ENCODE assay signal across 8 cellular contexts in the genomic region with DNA sequence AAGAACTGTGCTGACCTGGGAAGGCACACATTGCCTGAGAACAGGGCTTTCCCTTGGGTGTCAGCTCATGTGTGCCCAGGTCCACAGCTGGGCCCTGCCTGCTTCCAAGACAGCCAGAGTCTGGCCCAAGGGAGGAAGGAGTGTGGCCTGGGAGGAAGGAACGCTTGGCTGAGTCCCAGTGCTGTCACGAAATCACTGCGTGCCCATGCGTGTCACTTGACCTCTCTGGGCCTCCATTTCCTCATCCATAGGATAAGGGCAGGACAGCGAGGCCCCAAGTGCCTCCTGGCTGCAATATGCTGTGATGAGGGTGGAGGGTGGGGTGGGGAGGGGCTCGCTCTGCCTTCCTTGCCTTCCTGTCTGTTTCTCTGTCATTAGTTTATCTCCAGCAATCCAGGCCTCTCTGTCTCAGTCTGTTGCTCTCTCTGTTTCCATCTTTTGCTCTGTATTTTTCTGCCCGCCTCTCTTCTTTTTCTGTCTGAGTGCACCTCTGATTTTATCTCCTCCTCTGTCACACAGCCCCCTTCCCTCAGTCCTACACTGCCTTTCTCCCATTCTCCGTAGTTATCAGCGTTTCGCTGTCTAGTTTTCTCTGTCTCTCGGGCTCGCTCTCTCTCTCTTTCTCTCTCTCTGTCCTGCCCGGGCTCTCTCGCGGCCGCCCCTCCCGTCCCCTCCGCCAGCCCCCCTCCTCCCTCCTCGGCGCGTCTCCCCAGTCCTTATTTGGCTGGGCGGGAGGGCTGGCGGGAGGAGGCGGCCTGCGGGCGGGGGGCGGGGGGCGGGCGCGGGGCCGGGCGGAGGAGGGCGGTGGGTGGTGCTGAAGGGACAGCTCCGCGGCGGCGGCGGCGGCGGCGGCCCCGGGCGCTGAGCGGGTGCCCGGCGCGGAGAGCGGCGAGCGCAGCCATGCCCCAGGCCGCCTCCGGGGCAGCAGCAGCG. TPM values are rescaled to one million over a fixed set of nuclear protein-coding genes. Genes with fewer than 3 reads are reported as not detected.
DNase-seq lines count a peak whose midpoint lies in the region; ATAC-seq lines count a peak whose summit lies in the region.

Gene KCNK3, plus strand, starts transcription at position 842 of the 933 bp plus-strand sequence. CDS start 154 bp downstream, outside the sequence.

- peaks cover 0 to 8% of the 10 kb centered on the region in 2 donors for H3K4me1 ChIP-seq in esophagus (ENCODE audit: control insufficient read depth in 2 of 2, insufficient read depth in 2 of 2, low read length in 1 of 2)

- peaks cover 5 to 12% of the 10 kb centered on the region in 2 donors for H3K27me3 ChIP-seq in esophagus (ENCODE audit: control insufficient read depth in 1 of 2, insufficient read depth in 2 of 2, low read length in 2 of 2)

- no peaks in the 10 kb centered on the region for H3K9me3 ChIP-seq in esophagus (ENCODE audit: control insufficient read depth in 2 of 2, insufficient read depth in 1 of 2, low read depth in 1 of 2, low read length in 1 of 2)

- H3K36me3 Mint-ChIP-seq in naive B cell, result peaks cover 0 to 17% of the 10 kb centered on the region in 2 donors

- peak within 1 kb of the TSS in 4 of 8 donors; percentile 14 to 80 (median 46) for H3K4me3 Mint-ChIP-seq in naive B cell

- H3K36me3 ChIP-seq in esophagus (ENCODE audit: control insufficient read depth in 2 of 2, insufficient read depth in 2 of 2, low read length in 1 of 2), result no peaks in the 10 kb centered on the region

- peaks cover 0 to 5% (median 1%) of the 10 kb centered on the region in 7 donors for H3K9me3 Mint-ChIP-seq in naive B cell

- H3K27me3 Mint-ChIP-seq in naive B cell, result peaks cover 64 to 85% (median 82%) of the 10 kb centered on the region in 3 donors

- peak within 1 kb of the TSS; percentile 53 to 67 for H3K27ac ChIP-seq in esophagus (ENCODE audit: low read depth in 2 of 2, low read length in 1 of 2)

- no peak within 1 kb of the TSS for H3K27ac Mint-ChIP-seq in naive B cell

- DNase-seq in DMS53 (lab: John Stamatoyannopoulos, UW) (peak; percentile 88), NCI-H2171 treated with DMSO at 0.1 percent for 48 hours (lab: John Stamatoyannopoulos, UW) (peak; percentile 91), activated T-cell treated with anti-CD3 and anti-CD28 coated beads for 24 hours (ENCODE audit: low read depth) (peak; percentile 23), naive B cell (no peak), stromal cell of bone marrow (ENCODE audit: low read depth) (peak; percentile 23), Kasumi-1 (lab: John Stamatoyannopoulos, UW) (no peak)

- H3K4me1 Mint-ChIP-seq in naive B cell, result peaks cover 0 to 11% (median 0%) of the 10 kb centered on the region in 3 donors

- ATAC-seq in naive B cell (ENCODE audit: low read depth in 2 of 2) (peak; percentile 59 to 64), GM21717 (IDR thresholded peaks at IDR 0.05; ENCODE audit: unreplicated experiment) (no peak)

- WGBS in esophagus, 2 donors, result 5 to 9% methylated on average over 27 to 53 of the region's 53 CpGs

- H3K4me3 ChIP-seq in esophagus (ENCODE audit: low read depth in 1 of 2, low read length in 2 of 2), result peak within 1 kb of the TSS; percentile 15 to 27

RNA-seq across cellular contexts. Expression of gene KCNK3, which starts in this region (rescaled TPM):
- polyA plus RNA-seq in esophagus (under 1 TPM; 0.16 to 0.76 TPM), naive B cell (ENCODE audit: low read depth in 6 of 6) (not detected)

Comparison
In these comparisons a context has a peak if more than half of its experiments do, and no peak if none do; other contexts are left out.
1. Peak in ATAC-seq in naive B cell; RNA of the gene not detected or under 1 TPM.
2. DNase-seq: peak in DMS53 (single experiment), NCI-H2171 treated with DMSO at 0.1 percent for 48 hours (single experiment), activated T-cell treated with anti-CD3 and anti-CD28 coated beads for 24 hours (single experiment) and stromal cell of bone marrow (single experiment); none in naive B cell (single experiment) and Kasumi-1 (0 of 2).